Comparison of ENCODE assay signal across 8 cellular contexts in the genomic region with DNA sequence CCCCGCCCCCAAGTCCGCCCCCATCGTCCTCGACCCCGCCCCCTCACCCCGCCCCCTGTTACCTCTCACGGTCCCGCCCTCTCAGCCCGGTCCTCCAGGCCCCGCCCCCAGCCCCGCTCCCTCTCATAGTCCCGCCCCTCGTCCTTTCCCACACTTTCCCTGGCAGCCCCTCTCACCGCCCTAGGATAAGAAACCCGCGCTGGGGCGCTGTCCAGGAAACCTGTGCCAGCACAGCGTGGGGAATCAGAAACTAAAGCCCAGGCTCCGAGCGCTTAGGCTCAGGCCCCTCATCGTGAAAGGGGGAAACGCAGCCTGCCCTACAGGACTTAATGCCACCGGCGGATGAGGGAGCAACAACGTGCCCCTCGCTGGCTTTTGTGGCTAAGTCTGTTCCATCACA. TPM values are rescaled to one million over a fixed set of nuclear protein-coding genes. Genes with fewer than 3 reads are reported as not detected.
DNase-seq lines count a peak whose midpoint lies in the region; ATAC-seq and TF ChIP-seq lines count a peak whose summit lies in the region.

No MANE protein-coding gene starts in this region.

- WGBS in lung, 2 donors = 14 to 20% methylated on average over 26 of the region's 26 CpGs

- no peak overlapping the region for H3K4me3 ChIP-seq in colonic mucosa
- peak overlapping the region; percentile 20 for H3K4me3 ChIP-seq in lung

- H3K27ac ChIP-seq in colonic mucosa = no peak overlapping the region
- no peak overlapping the region for H3K27ac ChIP-seq in lung (ENCODE audit: low read depth in 1 of 2, low read length in 1 of 2)

- no peak overlapping the region for H3K27ac Mint-ChIP-seq in stimulated activated naive CD8-positive, alpha-beta T cell treated with anti-CD3 and anti-CD28 coated beads, Interleukin-15, Interleukin-2, amounts not matched to agents 100 ng/mL and 50 ng/mL, for 24 hours

- DNase-seq in ELF-1 (ENCODE audit: low read depth, low spot score) (peak; percentile 80), RPMI8226 (peak; percentile 12), colonic mucosa (peak; percentile 58), lung (ENCODE audit: low spot score) (no peak), OCI-M2 (lab: John Stamatoyannopoulos, UW; ENCODE audit: unreplicated experiment) (no peak), GM10248 (ENCODE audit: extremely low spot score) (no peak), NCI-H128 (lab: John Stamatoyannopoulos, UW; ENCODE audit: unreplicated experiment) (no peak)

- intact Hi-C loops in colonic mucosa (cut with DNase I) = no loop called here

- no peak overlapping the region for H3K9ac ChIP-seq in colonic mucosa (ENCODE audit: low read depth in 2 of 2, low read length in 2 of 2)

- no peaks in the 10 kb centered on the region for H3K36me3 Mint-ChIP-seq in stimulated activated naive CD8-positive, alpha-beta T cell treated with anti-CD3 and anti-CD28 coated beads, Interleukin-15, Interleukin-2, amounts not matched to agents 100 ng/mL and 50 ng/mL, for 24 hours (ENCODE audit: low read depth)

- TF ChIP-seq CTCF in colonic mucosa (IDR thresholded peaks at IDR 0.05) = no peak
- TF ChIP-seq CTCF in lung (IDR thresholded peaks at IDR 0.05; ENCODE audit: control extremely low read depth, extremely low read depth) = no peak
- no peak for TF ChIP-seq CTCF in GM10248 (IDR thresholded peaks at IDR 0.05; ENCODE audit: control extremely low read depth, extremely low read depth, low read depth, missing control alignments)

- no peaks in the 10 kb centered on the region for H3K27me3 ChIP-seq in colonic mucosa
- H3K27me3 ChIP-seq in lung (ENCODE audit: control insufficient read depth, insufficient read depth) = no peaks in the 10 kb centered on the region

- peaks cover 9% of the 10 kb centered on the region for H3K27me3 Mint-ChIP-seq in stimulated activated naive CD8-positive, alpha-beta T cell treated with anti-CD3 and anti-CD28 coated beads, Interleukin-15, Interleukin-2, amounts not matched to agents 100 ng/mL and 50 ng/mL, for 24 hours

- H3K36me3 ChIP-seq in colonic mucosa = no peaks in the 10 kb centered on the region
- no peaks in the 10 kb centered on the region for H3K36me3 ChIP-seq in lung (ENCODE audit: control insufficient read depth in 2 of 2, insufficient read depth in 2 of 2, low read length in 2 of 2)

- POLR2A ChIA-PET in GM10248 (lab: Yijun Ruan, JAX) = no interaction called here

- no peak for ATAC-seq in lung (ENCODE audit: insufficient read depth, low FRiP score)

- CTCF ChIA-PET in GM10248 (lab: Yijun Ruan, JAX) = no interaction called here

- no peaks in the 10 kb centered on the region for H3K9me3 ChIP-seq in colonic mucosa
- H3K9me3 ChIP-seq in lung (ENCODE audit: control insufficient read depth in 2 of 2, insufficient read depth in 1 of 2, low read length in 1 of 2) = no peaks in the 10 kb centered on the region

- H3K9me3 Mint-ChIP-seq in stimulated activated naive CD8-positive, alpha-beta T cell treated with anti-CD3 and anti-CD28 coated beads, Interleukin-15, Interleukin-2, amounts not matched to agents 100 ng/mL and 50 ng/mL, for 24 hours = no peaks in the 10 kb centered on the region

- H3K4me1 ChIP-seq in colonic mucosa (peaks cover 9% of the 10 kb centered on the region), lung (ENCODE audit: control insufficient read depth in 2 of 2, insufficient read depth in 2 of 2, low read length in 2 of 2) (peaks cover 0 to 19% of the 10 kb centered on the region in 2 donors)

- H3K4me3 Mint-ChIP-seq in stimulated activated naive CD8-positive, alpha-beta T cell treated with anti-CD3 and anti-CD28 coated beads, Interleukin-15, Interleukin-2, amounts not matched to agents 100 ng/mL and 50 ng/mL, for 24 hours = peak overlapping the region; percentile 17

- H3K4me1 Mint-ChIP-seq in stimulated activated naive CD8-positive, alpha-beta T cell treated with anti-CD3 and anti-CD28 coated beads, Interleukin-15, Interleukin-2, amounts not matched to agents 100 ng/mL and 50 ng/mL, for 24 hours (ENCODE audit: low read depth) = peaks cover 17% of the 10 kb centered on the region

RNA-seq across cellular contexts. Expression of a gene that starts 20.9 kb away (rescaled TPM):
- total RNA-seq in colonic mucosa (not detected), lung (not detected)
- under 1 TPM in 1 of 2 donors, not detected in 1; 0.09 TPM for polyA plus RNA-seq in lung

Comparison
In these comparisons a context has a peak if more than half of its experiments do, and no peak if none do; other contexts are left out.
1. DNase-seq: peak in ELF-1 (single experiment), RPMI8226 (single experiment) and colonic mucosa (single experiment); none in lung (single experiment), OCI-M2 (single experiment), GM10248 (single experiment) and NCI-H128 (single experiment).